Comparison of ENCODE assay signal across 1 cellular context in genomic region chr1:16334655-16335340, GRCh38.
A peak's percentile ranks its signal among the peaks of the same experiment; 100 is the strongest.
TF ChIP-seq lines count a peak whose summit lies in the region.

No MANE protein-coding gene starts in this region.

TF ChIP-seq in GM12878, 131 proteins besides CTCF, POLR2A, EP300 and RAD21:
- TF ChIP-seq NFYA (IDR thresholded peaks at IDR 0.05; ENCODE audit: borderline replicate concordance, low read depth, low read length) (no peak), CEBPB (IDR thresholded peaks at IDR 0.05; ENCODE audit: borderline replicate concordance in 1 of 2, low read depth in 2 of 2, low read length in 2 of 2) (no peak), ZBTB11 (CRISPR knock-in tag; IDR thresholded peaks at IDR 0.05) (no peak), SMC3 (IDR thresholded peaks at IDR 0.05; ENCODE audit: borderline replicate concordance, low read length) (no peak), NRF1 (conservative IDR thresholded peaks at IDR 0.05; ENCODE audit: low read depth, low read length) (no peak), JUNB (IDR thresholded peaks at IDR 0.05) (peak; percentile 35; the same call in 1 of the 2 replicates)
